ENCODE assay signal across 1 cellular context in the genomic region with DNA sequence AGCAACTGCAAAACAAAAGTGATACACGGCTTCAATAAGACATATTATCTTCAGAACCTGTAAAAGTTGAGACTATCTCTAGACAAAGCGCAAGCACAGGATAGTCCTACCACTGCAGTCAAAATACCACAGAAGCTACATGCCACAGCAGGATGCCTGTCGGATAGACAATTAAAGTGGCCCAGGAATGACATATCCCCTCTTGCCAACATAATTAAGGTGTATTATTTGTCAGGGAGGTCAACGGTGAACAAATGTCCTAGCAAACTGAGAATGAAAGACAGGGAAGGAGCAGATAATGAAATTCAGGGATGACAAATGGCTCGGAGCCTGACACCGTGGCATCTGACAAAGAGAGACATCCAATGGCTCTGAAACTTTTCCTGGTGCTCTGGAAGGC.
TF ChIP-seq lines count a peak whose summit lies in the region.

No MANE protein-coding gene starts in this region.

TF ChIP-seq in neural cell, 6 proteins besides CTCF, POLR2A, EP300 and RAD21 (continued from another document):
- TF ChIP-seq SMC3 (conservative IDR thresholded peaks at IDR 0.05; ENCODE audit: poor library complexity) (no peak), POLR2AphosphoS5 (IDR thresholded peaks at IDR 0.05) (no peak), MXI1 (conservative IDR thresholded peaks at IDR 0.05; ENCODE audit: poor library complexity, severe bottlenecking) (no peak), TAF1 (IDR thresholded peaks at IDR 0.05; ENCODE audit: low read depth) (no peak), EZH2 (IDR thresholded peaks at IDR 0.05; ENCODE audit: borderline replicate concordance, insufficient read depth, low read length, poor library complexity, severe bottlenecking) (no peak)
